ENCODE assay signal across 35 cellular contexts in genomic region chr6:152848919-152849318, GRCh38.
"Had no signal": no experiment of that assay in that cellular context is flagged by ENCODE, and none has a peak within 500 bp of the region (broad histone marks: within the 10 kb centered on the region; RNA-seq: fewer than 3 reads in every experiment).

No MANE protein-coding gene starts in this region.

- DNase-seq: Karpas-422, Kasumi-1, MG63, MM.1S, MV-4-11, NCI-H1048, NCI-H1092, NCI-H1092 treated with DMSO at 0.1 percent for 48 hours, NCI-H1105, NCI-H1105 treated with DMSO at 0.1 percent for 48 hours, NCI-H1417, NCI-H1417 treated with DMSO at 0.1 percent for 48 hours, NCI-H1436, NCI-H1436 treated with DMSO at 0.1 percent for 48 hours, NCI-H146, NCI-H1694, NCI-H1694 treated with DMSO at 0.1 percent for 48 hours, NCI-H187, NCI-H187 treated with DMSO at 0.1 percent for 48 hours, NCI-H1930, NCI-H2029, NCI-H2029 treated with DMSO at 0.1 percent for 48 hours, NCI-H2081, NCI-H2081 treated with DMSO at 0.1 percent for 48 hours, NCI-H2107, NCI-H2171, NCI-H2171 treated with DMSO at 0.1 percent for 48 hours, NCI-H2227 treated with DMSO at 0.1 percent for 48 hours, NCI-H226, NCI-H345, NCI-H446, NCI-H446 treated with DMSO at 0.1 percent for 48 hours, NCI-H510A, NCI-H510A treated with DMSO at 0.1 percent for 48 hours, NCI-H524 had no signal

- H3K4me3 ChIP-seq: MG63 had no signal

- H3K9me3 ChIP-seq: MG63 had no signal

- H3K27me3 ChIP-seq: MG63 had no signal

- H3K36me3 ChIP-seq: MG63 had no signal
